ENCODE assay signal across 17 cellular contexts in genomic region chr11:85949798-85950197, GRCh38.
DNase-seq lines count a peak whose midpoint lies in the region; ATAC-seq and TF ChIP-seq lines count a peak whose summit lies in the region.
"Had no signal": no experiment of that assay in that cellular context is flagged by ENCODE, and none has a peak within 500 bp of the region (broad histone marks: within the 10 kb centered on the region; RNA-seq: fewer than 3 reads in every experiment).

No MANE protein-coding gene starts in this region.

- no peak for DNase-seq in HFFc6
- DNase-seq in chondrocyte (ENCODE audit: low spot score): no peak
- DNase-seq in right lobe of liver: no peak
- DNase-seq in foreskin melanocyte: no peak
- DNase-seq: BE2C; CD8-positive, alpha-beta T cell; COR-L47; DMS153; DMS79 treated with DMSO at 0.1 percent for 48 hours; EL; HCEC 1CT; IMR-90 had no signal

- no peaks in the 10 kb centered on the region for H3K79me2 ChIP-seq in ACC112 (ENCODE audit: control insufficient read depth, insufficient read depth, low read length, unreplicated experiment)

- H2AFZ ChIP-seq in ACC112 (ENCODE audit: low read length, unreplicated experiment): no peak overlapping the region

- H3K27ac ChIP-seq in ACC112 (ENCODE audit: low read depth, low read length): peak overlapping the region; percentile 3; the same call in 1 of the 2 replicates
- H3K27ac ChIP-seq in right lobe of liver: no peak overlapping the region
- H3K27ac ChIP-seq: C4-2B had no signal

- H3K27ac Mint-ChIP-seq in HFFc6 (peak overlapping the region; percentile 60), chondrocyte (ENCODE audit: unreplicated experiment) (peak overlapping the region; percentile 10)
- H3K27ac Mint-ChIP-seq: CD8-positive, alpha-beta T cell had no signal

- peaks cover 58% of the 10 kb centered on the region for H3K4me1 Mint-ChIP-seq in HFFc6 (ENCODE audit: low read depth)
- H3K4me1 Mint-ChIP-seq in chondrocyte (ENCODE audit: low read depth): peaks cover 55% of the 10 kb centered on the region

- no peaks in the 10 kb centered on the region for H3K27me3 ChIP-seq in ACC112 (ENCODE audit: insufficient read depth, low read length)
- H3K27me3 ChIP-seq in right lobe of liver: no peaks in the 10 kb centered on the region
- H3K27me3 ChIP-seq: BE2C had no signal

- H3K27me3 Mint-ChIP-seq in HFFc6 (ENCODE audit: insufficient read depth) (peaks cover 33% of the 10 kb centered on the region), chondrocyte (ENCODE audit: low read depth) (no peaks in the 10 kb centered on the region)

- H3K4me3 ChIP-seq in ACC112 (ENCODE audit: low read depth, low read length) (no peak overlapping the region), right lobe of liver (no peak overlapping the region)

- H3K4me1 ChIP-seq in ACC112 (ENCODE audit: control insufficient read depth, insufficient read depth, low read length, unreplicated experiment) (peaks cover 32% of the 10 kb centered on the region), right lobe of liver (no peaks in the 10 kb centered on the region)
- H3K4me1 ChIP-seq: BE2C had no signal

- H3K9me3 Mint-ChIP-seq in HFFc6 (no peaks in the 10 kb centered on the region; the same call in 1 of the 2 replicates), chondrocyte (ENCODE audit: low read depth) (peaks cover 3% of the 10 kb centered on the region)

- 0 out of 2 replicates have a peak, but pooled peaks cover 3% of the 10 kb centered on the region for H3K36me3 ChIP-seq in ACC112 (ENCODE audit: insufficient read depth, low read length)
- no peaks in the 10 kb centered on the region for H3K36me3 ChIP-seq in right lobe of liver
- H3K36me3 ChIP-seq: BE2C had no signal

- no peaks in the 10 kb centered on the region for H3K9me3 ChIP-seq in right lobe of liver
- H3K9me3 ChIP-seq: BE2C had no signal

- ATAC-seq in right lobe of liver (peak in 3 of 4 donors; percentile 6 to 39 (median 21)), HG03108 (IDR thresholded peaks at IDR 0.05; ENCODE audit: unreplicated experiment) (no peak), HG03039 (IDR thresholded peaks at IDR 0.05; ENCODE audit: unreplicated experiment) (no peak), GM21367 (IDR thresholded peaks at IDR 0.05; ENCODE audit: unreplicated experiment) (no peak)
- ATAC-seq: CD8-positive, alpha-beta T cell had no signal

- H3K4me3 Mint-ChIP-seq in HFFc6 (no peak overlapping the region), chondrocyte (ENCODE audit: unreplicated experiment) (no peak overlapping the region)
- H3K4me3 Mint-ChIP-seq: CD8-positive, alpha-beta T cell had no signal

- intact Hi-C loops in right lobe of liver (cut with DNase I): no loop called here

- TF ChIP-seq CTCF in HFFc6 (IDR thresholded peaks at IDR 0.05) (no peak), chondrocyte (IDR thresholded peaks at IDR 0.05) (no peak), right lobe of liver (IDR thresholded peaks at IDR 0.05) (no peak)

- no peak for TF ChIP-seq POLR2A in right lobe of liver (IDR thresholded peaks at IDR 0.05)

- WGBS in right lobe of liver (ENCODE audit: insufficient coverage, low coverage, low lambda C conversion rate, missing lambda C conversion rate): 20% methylated on average over 1 of the region's 1 CpG

- H3K36me3 Mint-ChIP-seq in HFFc6 (ENCODE audit: low read depth) (peaks cover 22% of the 10 kb centered on the region), chondrocyte (ENCODE audit: low read depth) (peaks cover 13% of the 10 kb centered on the region)

Comparison
In these comparisons a context has a peak if more than half of its experiments do, and no peak if none do; other contexts are left out.
1. ATAC-seq: peak in right lobe of liver (3 of 4); none in HG03108 (single experiment), HG03039 (single experiment) and GM21367 (single experiment).